10 cellular contexts compared by ENCODE assay signal in genomic region chr21:33895356-33895755, GRCh38.
A peak's percentile ranks its signal among the peaks of the same experiment; 100 is the strongest.
DNase-seq lines count a peak whose midpoint lies in the region; ATAC-seq and TF ChIP-seq lines count a peak whose summit lies in the region.
"Had no signal": no experiment of that assay in that cellular context is flagged by ENCODE, and none has a peak within 500 bp of the region (broad histone marks: within the 10 kb centered on the region; RNA-seq: fewer than 3 reads in every experiment).

No MANE protein-coding gene starts in this region.

- peak overlapping the region; percentile 3 for H3K4me3 Mint-ChIP-seq in activated naive CD4-positive, alpha-beta T cell treated with anti-CD3 and anti-CD28 coated beads, Interleukin-2, amount 10 ng/mL, durations not matched to agents 7 days and 5 days

- H3K27ac ChIP-seq in VCaP, result peak overlapping the region; percentile 36; the same call in 1 of the 2 replicates
- no peak overlapping the region for H3K27ac ChIP-seq in iPS-20b (ENCODE audit: low read length)
- no peak overlapping the region for H3K27ac ChIP-seq in subcutaneous abdominal adipose tissue (ENCODE audit: low read depth, low read length)
- H3K27ac ChIP-seq: epithelial cell of prostate had no signal

- no peaks in the 10 kb centered on the region for H3K9me3 Mint-ChIP-seq in activated naive CD4-positive, alpha-beta T cell treated with anti-CD3 and anti-CD28 coated beads, Interleukin-2, amount 10 ng/mL, durations not matched to agents 7 days and 5 days

- H3K36me3 ChIP-seq in iPS-20b (ENCODE audit: insufficient read depth, low read depth, low read length) (no peaks in the 10 kb centered on the region), subcutaneous abdominal adipose tissue (ENCODE audit: control insufficient read depth in 5 of 5, insufficient read depth in 5 of 5, low read length in 5 of 5) (peaks cover 0 to 2% (median 0%) of the 10 kb centered on the region in 5 donors)

- H3K4me1 ChIP-seq in iPS-20b (ENCODE audit: insufficient read depth, low read length), result peaks cover 6% of the 10 kb centered on the region; the same call in 1 of the 2 replicates
- H3K4me1 ChIP-seq in subcutaneous abdominal adipose tissue (ENCODE audit: control insufficient read depth in 5 of 5, insufficient read depth in 5 of 5, low read length in 5 of 5), result peaks cover 2 to 20% (median 14%) of the 10 kb centered on the region in 5 donors

- H3K4me3 ChIP-seq in iPS-20b (ENCODE audit: low read length) (peak overlapping the region; percentile 48; the same call in 1 of the 2 replicates), subcutaneous abdominal adipose tissue (ENCODE audit: low read depth in 1 of 5, low read length in 5 of 5) (peak overlapping the region in 4 of 5 donors; percentile 54 to 57 (median 55)), foreskin fibroblast (ENCODE audit: low read depth in 1 of 2, low read length in 2 of 2) (no peak overlapping the region)

- no peak overlapping the region for H3K27ac Mint-ChIP-seq in activated naive CD4-positive, alpha-beta T cell treated with anti-CD3 and anti-CD28 coated beads, Interleukin-2, amount 10 ng/mL, durations not matched to agents 7 days and 5 days

- CTCF ChIA-PET in activated naive CD4-positive, alpha-beta T cell treated with anti-CD3 and anti-CD28 coated beads, Interleukin-2, amount 10 ng/mL, durations not matched to agents 7 days and 5 days (lab: Charles Lee), result interaction anchor here (0.7 to 1.2 kb wide), 2 partner anchors 15 to 453 kb away, joined by 3 to 5 read pairs; no protein-coding TSS in a partner anchor

- TF ChIP-seq CTCF in VCaP (conservative IDR thresholded peaks at IDR 0.05) (no peak), GM13976 (IDR thresholded peaks at IDR 0.05; ENCODE audit: borderline replicate concordance, control extremely low read depth, extremely low read depth, insufficient read depth, missing control alignments) (no peak), foreskin fibroblast (IDR thresholded peaks at IDR 0.05; ENCODE audit: low read depth, low read length) (no peak)

- no peak overlapping the region for H3K9ac ChIP-seq in iPS-20b (ENCODE audit: low read depth, low read length)
- H3K9ac ChIP-seq in subcutaneous abdominal adipose tissue (ENCODE audit: low read length in 5 of 5), result no peak overlapping the region

- peaks cover 4% of the 10 kb centered on the region for H3K36me3 Mint-ChIP-seq in activated naive CD4-positive, alpha-beta T cell treated with anti-CD3 and anti-CD28 coated beads, Interleukin-2, amount 10 ng/mL, durations not matched to agents 7 days and 5 days

- ATAC-seq in HG02885 (IDR thresholded peaks at IDR 0.05; ENCODE audit: poor library complexity, unreplicated experiment), result no peak

- peaks cover 18% of the 10 kb centered on the region for H3K27me3 Mint-ChIP-seq in activated naive CD4-positive, alpha-beta T cell treated with anti-CD3 and anti-CD28 coated beads, Interleukin-2, amount 10 ng/mL, durations not matched to agents 7 days and 5 days

- DNase-seq in activated naive CD4-positive, alpha-beta T cell treated with anti-CD3 and anti-CD28 coated beads, Interleukin-2, amount 10 ng/mL, durations not matched to agents 7 days and 5 days, result no peak
- no peak for DNase-seq in activated naive CD4-positive, alpha-beta T cell treated with Interleukin-2 at 50 U/mL for 16 hours
- DNase-seq in GM13976 (ENCODE audit: low spot score), result no peak
- DNase-seq in foreskin fibroblast, result no peak
- DNase-seq: NCI-H187 treated with DMSO at 0.1 percent for 48 hours had no signal

- no peaks in the 10 kb centered on the region for H3K27me3 ChIP-seq in iPS-20b (ENCODE audit: insufficient read depth, low read length)
- no peaks in the 10 kb centered on the region for H3K27me3 ChIP-seq in subcutaneous abdominal adipose tissue (ENCODE audit: control insufficient read depth in 5 of 5, insufficient read depth in 4 of 5, low read length in 5 of 5)

- in situ Hi-C loops in GM13976 (cut with MboI; ENCODE audit: low sequenced_read_pairs, unreplicated experiment), result no loop called here

- H3K4me1 Mint-ChIP-seq in activated naive CD4-positive, alpha-beta T cell treated with anti-CD3 and anti-CD28 coated beads, Interleukin-2, amount 10 ng/mL, durations not matched to agents 7 days and 5 days, result peaks cover 17% of the 10 kb centered on the region

- no peaks in the 10 kb centered on the region for H3K9me3 ChIP-seq in iPS-20b (ENCODE audit: insufficient read depth, low read depth, low read length)
- H3K9me3 ChIP-seq in subcutaneous abdominal adipose tissue (ENCODE audit: control insufficient read depth in 5 of 5, low read length in 5 of 5), result no peaks in the 10 kb centered on the region

Comparison
In these comparisons a context has a peak if more than half of its experiments do, and no peak if none do; other contexts are left out.
1. H3K4me3 ChIP-seq: peak in iPS-20b (single experiment) and subcutaneous abdominal adipose tissue (4 of 5); none in foreskin fibroblast (0 of 2).